In genomic region chr13:27641711-27642502, GRCh38 we compare ENCODE assay signal across 1 cellular context.
TF ChIP-seq lines count a peak whose summit lies in the region.

No MANE protein-coding gene starts in this region.

TF ChIP-seq in GM12878, 131 proteins besides CTCF, POLR2A, EP300 and RAD21:
- TF ChIP-seq HDAC2 (IDR thresholded peaks at IDR 0.05) = no peak
- no peak for TF ChIP-seq ZNF24 (IDR thresholded peaks at IDR 0.05)
- TF ChIP-seq STAT3 (IDR thresholded peaks at IDR 0.05; ENCODE audit: low read depth, low read length) = no peak
- TF ChIP-seq PRDM15 (CRISPR knock-in tag; IDR thresholded peaks at IDR 0.05) = no peak
- TF ChIP-seq, protein P1, sequence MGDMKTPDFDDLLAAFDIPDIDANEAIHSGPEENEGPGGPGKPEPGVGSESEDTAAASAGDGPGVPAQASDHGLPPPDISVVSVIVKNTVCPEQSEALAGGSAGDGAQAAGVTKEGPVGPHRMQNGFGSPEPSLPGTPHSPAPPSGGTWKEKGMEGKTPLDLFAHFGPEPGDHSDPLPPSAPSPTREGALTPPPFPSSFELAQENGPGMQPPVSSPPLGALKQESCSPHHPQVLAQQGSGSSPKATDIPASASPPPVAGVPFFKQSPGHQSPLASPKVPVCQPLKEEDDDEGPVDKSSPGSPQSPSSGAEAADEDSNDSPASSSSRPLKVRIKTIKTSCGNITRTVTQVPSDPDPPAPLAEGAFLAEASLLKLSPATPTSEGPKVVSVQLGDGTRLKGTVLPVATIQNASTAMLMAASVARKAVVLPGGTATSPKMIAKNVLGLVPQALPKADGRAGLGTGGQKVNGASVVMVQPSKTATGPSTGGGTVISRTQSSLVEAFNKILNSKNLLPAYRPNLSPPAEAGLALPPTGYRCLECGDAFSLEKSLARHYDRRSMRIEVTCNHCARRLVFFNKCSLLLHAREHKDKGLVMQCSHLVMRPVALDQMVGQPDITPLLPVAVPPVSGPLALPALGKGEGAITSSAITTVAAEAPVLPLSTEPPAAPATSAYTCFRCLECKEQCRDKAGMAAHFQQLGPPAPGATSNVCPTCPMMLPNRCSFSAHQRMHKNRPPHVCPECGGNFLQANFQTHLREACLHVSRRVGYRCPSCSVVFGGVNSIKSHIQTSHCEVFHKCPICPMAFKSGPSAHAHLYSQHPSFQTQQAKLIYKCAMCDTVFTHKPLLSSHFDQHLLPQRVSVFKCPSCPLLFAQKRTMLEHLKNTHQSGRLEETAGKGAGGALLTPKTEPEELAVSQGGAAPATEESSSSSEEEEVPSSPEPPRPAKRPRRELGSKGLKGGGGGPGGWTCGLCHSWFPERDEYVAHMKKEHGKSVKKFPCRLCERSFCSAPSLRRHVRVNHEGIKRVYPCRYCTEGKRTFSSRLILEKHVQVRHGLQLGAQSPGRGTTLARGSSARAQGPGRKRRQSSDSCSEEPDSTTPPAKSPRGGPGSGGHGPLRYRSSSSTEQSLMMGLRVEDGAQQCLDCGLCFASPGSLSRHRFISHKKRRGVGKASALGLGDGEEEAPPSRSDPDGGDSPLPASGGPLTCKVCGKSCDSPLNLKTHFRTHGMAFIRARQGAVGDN (IDR thresholded peaks at IDR 0.05) = no peak
- TF ChIP-seq MYC (IDR thresholded peaks at IDR 0.05; ENCODE audit: insufficient read depth, insufficient read length, insufficient replicate concordance, low read length, severe bottlenecking) = no peak
- TF ChIP-seq SMARCA5 (IDR thresholded peaks at IDR 0.05) = no peak
- no peak for TF ChIP-seq PAX8 (IDR thresholded peaks at IDR 0.05)
TF ChIP-seq in GM12878: peak in this region for 0.
